ENCODE assay signal across 1 cellular context in genomic region chr20:50313223-50313820, GRCh38.
TF ChIP-seq lines count a peak whose summit lies in the region.

No MANE protein-coding gene starts in this region.

TF ChIP-seq in K562, 482 proteins besides CTCF, POLR2A, EP300 and RAD21 (continued from another document):
- TF ChIP-seq HBP1 (CRISPR knock-in tag; IDR thresholded peaks at IDR 0.05) (no peak), MEIS2 (IDR thresholded peaks at IDR 0.05; ENCODE audit: partially characterized antibody) (peak; percentile 5), PKNOX1 (IDR thresholded peaks at IDR 0.05) (0 out of 2 replicates have a peak, but pooled peaks have one; percentile 20), USF2 (CRISPR knock-in tag; IDR thresholded peaks at IDR 0.05) (peak; percentile 98), FOXA1 (IDR thresholded peaks at IDR 0.05; ENCODE audit: borderline replicate concordance) (no peak), KLF13 (tag; IDR thresholded peaks at IDR 0.05; ENCODE audit: borderline replicate concordance, low read depth) (no peak), CBFA2T2 (conservative IDR thresholded peaks at IDR 0.05) (peak; percentile 75), NFRKB (IDR thresholded peaks at IDR 0.05; ENCODE audit: low read depth) (0 out of 2 replicates have a peak, but pooled peaks have one; percentile 24), E2F5 (CRISPR knock-in tag; IDR thresholded peaks at IDR 0.05) (no peak), NFXL1 (CRISPR knock-in tag; IDR thresholded peaks at IDR 0.05) (0 out of 2 replicates have a peak, but pooled peaks have one; percentile 54), RAD51 (IDR thresholded peaks at IDR 0.05; ENCODE audit: borderline replicate concordance, low read depth) (peak; percentile 97), EHMT2 (IDR thresholded peaks at IDR 0.05) (peak; percentile 54; the same call in 1 of the 2 replicates), ZNF830 (CRISPR knock-in tag; IDR thresholded peaks at IDR 0.05) (no peak), L3MBTL2 (IDR thresholded peaks at IDR 0.05) (peak; percentile 36; the same call in 1 of the 2 replicates), STAT6 (CRISPR knock-in tag; IDR thresholded peaks at IDR 0.05) (no peak), MGA (IDR thresholded peaks at IDR 0.05) (peak; percentile 32; the same call in 1 of the 2 replicates), NFYB (IDR thresholded peaks at IDR 0.05; ENCODE audit: extremely low read depth, insufficient read length) (peak; percentile 71), ARID3B (CRISPR knock-in tag; IDR thresholded peaks at IDR 0.05; ENCODE audit: borderline replicate concordance) (no peak), ZNF717 (CRISPR knock-in tag; IDR thresholded peaks at IDR 0.05) (no peak), GATA2 (CRISPR knock-in tag; IDR thresholded peaks at IDR 0.05) (no peak), HMG20A (CRISPR knock-in tag; conservative IDR thresholded peaks at IDR 0.05) (no peak), SAFB2 (IDR thresholded peaks at IDR 0.05; ENCODE audit: borderline replicate concordance, low read depth, low read length, severe bottlenecking) (no peak), ZNF124 (CRISPR knock-in tag; IDR thresholded peaks at IDR 0.05) (no peak), ARID1B (IDR thresholded peaks at IDR 0.05) (no peak), BHLHE40 (IDR thresholded peaks at IDR 0.05; ENCODE audit: low read length) (no peak), FOS (IDR thresholded peaks at IDR 0.05; ENCODE audit: extremely low read depth, insufficient read length) (peak; percentile 76), KDM2B (CRISPR knock-in tag; IDR thresholded peaks at IDR 0.05) (no peak), NR3C1 (CRISPR knock-in tag; IDR thresholded peaks at IDR 0.05) (no peak)
TF ChIP-seq in K562: peak in this region for 15.
